ENCODE assay signal across 17 cellular contexts in genomic region chr10:3911241-3911640, GRCh38.
DNase-seq lines count a peak whose midpoint lies in the region; ATAC-seq and TF ChIP-seq lines count a peak whose summit lies in the region.
"Had no signal": no experiment of that assay in that cellular context is flagged by ENCODE, and none has a peak within 500 bp of the region (broad histone marks: within the 10 kb centered on the region; RNA-seq: fewer than 3 reads in every experiment).

No MANE protein-coding gene starts in this region.

- H3K27me3 ChIP-seq in right cardiac atrium (ENCODE audit: control insufficient read depth, insufficient read depth) (no peaks in the 10 kb centered on the region), foreskin keratinocyte (no peaks in the 10 kb centered on the region), trophoblast cell (ENCODE audit: insufficient read depth, low read length) (no peaks in the 10 kb centered on the region), endodermal cell (ENCODE audit: control insufficient read depth, insufficient read depth, low read length, poor library complexity, severe bottlenecking) (no peaks in the 10 kb centered on the region)

- no peak overlapping the region for H4K12ac ChIP-seq in trophoblast cell (ENCODE audit: low read depth, low read length)

- no peak overlapping the region for H2AFZ ChIP-seq in trophoblast cell (ENCODE audit: insufficient read depth, low read length, poor library complexity)

- no peak for DNase-seq in right cardiac atrium
- DNase-seq in left cardiac atrium: no peak
- DNase-seq in foreskin keratinocyte: no peak
- peak in 1 of 2 donors; percentile 63 for DNase-seq in trophoblast cell
- no peak for DNase-seq in iPS-NIHi11 (ENCODE audit: low spot score)
- no peak for DNase-seq in mucosa of descending colon
- DNase-seq in endodermal cell: no peak
- DNase-seq in amygdala (lab: John Stamatoyannopoulos, UW): no peak
- DNase-seq: COR-L47, DMS153, EL, H9, NCI-H1417 treated with DMSO at 0.1 percent for 48 hours, NCI-H2029 treated with DMSO at 0.1 percent for 48 hours, NCI-H510A, NCI-H82 had no signal

- no peak overlapping the region for H3K4me2 ChIP-seq in trophoblast cell (ENCODE audit: low read length)

- no peak overlapping the region for H3K23ac ChIP-seq in trophoblast cell (ENCODE audit: low read length)

- WGBS in right cardiac atrium: 58% methylated on average over 6 of the region's 6 CpGs
- WGBS in trophoblast cell (ENCODE audit: extremely low coverage, insufficient coverage, insufficient read length): no CpG with 5 or more reads among the region's 6 CpGs
- 94 to 96% methylated on average over 5 to 6 of the region's 6 CpGs for WGBS in endodermal cell (ENCODE audit: insufficient coverage in 1 of 2, insufficient read length in 1 of 2), 2 experiments

- H3K79me2 ChIP-seq in trophoblast cell (ENCODE audit: control insufficient read depth, insufficient read depth, low read length, poor library complexity): no peaks in the 10 kb centered on the region

- H3K4me3 ChIP-seq in right cardiac atrium (ENCODE audit: low read length) (no peak overlapping the region), trophoblast cell (ENCODE audit: low read depth, low read length) (no peak overlapping the region), mucosa of descending colon (no peak overlapping the region), endodermal cell (ENCODE audit: low read length) (no peak overlapping the region)

- H3K36me3 ChIP-seq in trophoblast cell (ENCODE audit: control insufficient read depth in 1 of 2, insufficient read depth in 2 of 2, low read length in 2 of 2): no peaks in the 10 kb centered on the region
- no peaks in the 10 kb centered on the region for H3K36me3 ChIP-seq in mucosa of descending colon (ENCODE audit: low read depth)
- H3K36me3 ChIP-seq in endodermal cell (ENCODE audit: control insufficient read depth, insufficient read depth, low read length): no peaks in the 10 kb centered on the region

- H3K18ac ChIP-seq in trophoblast cell (ENCODE audit: low read length): no peak overlapping the region

- no peak for ATAC-seq in right cardiac atrium
- ATAC-seq in left cardiac atrium: no peak
- no peak for ATAC-seq in foreskin keratinocyte
- no peak for ATAC-seq in mucosa of descending colon

- H3K79me1 ChIP-seq in trophoblast cell (ENCODE audit: low read length): peaks cover 20% of the 10 kb centered on the region

- H3K4me1 Mint-ChIP-seq in endodermal cell: peaks cover 9% of the 10 kb centered on the region
- H3K4me1 Mint-ChIP-seq: CD14-positive monocyte had no signal

- H2AK5ac ChIP-seq in trophoblast cell (ENCODE audit: low read length): no peak overlapping the region

- H4K91ac ChIP-seq in trophoblast cell (ENCODE audit: low read depth, low read length): peak overlapping the region; percentile 53

- TF ChIP-seq CTCF in foreskin keratinocyte (conservative IDR thresholded peaks at IDR 0.05) (no peak), mucosa of descending colon (IDR thresholded peaks at IDR 0.05) (no peak), endodermal cell (conservative IDR thresholded peaks at IDR 0.05) (no peak)

- H3K9me3 ChIP-seq in right cardiac atrium (ENCODE audit: control insufficient read depth, low read length): no peaks in the 10 kb centered on the region
- peaks cover 1% of the 10 kb centered on the region for H3K9me3 ChIP-seq in trophoblast cell (ENCODE audit: insufficient read depth, low read depth, low read length)
- no peaks in the 10 kb centered on the region for H3K9me3 ChIP-seq in mucosa of descending colon
- peaks cover 6% of the 10 kb centered on the region for H3K9me3 ChIP-seq in endodermal cell (ENCODE audit: control insufficient read depth, low read length)

- H4K8ac ChIP-seq in trophoblast cell (ENCODE audit: low read depth, low read length): no peak overlapping the region

- H3K36me3 Mint-ChIP-seq in endodermal cell (ENCODE audit: low read depth): no peaks in the 10 kb centered on the region
- H3K36me3 Mint-ChIP-seq: CD14-positive monocyte had no signal

- no peak overlapping the region for H2BK12ac ChIP-seq in trophoblast cell (ENCODE audit: low read length)

- H3K9me3 Mint-ChIP-seq in endodermal cell: no peaks in the 10 kb centered on the region
- H3K9me3 Mint-ChIP-seq: CD14-positive monocyte had no signal

- peak overlapping the region; percentile 35 for H3K14ac ChIP-seq in trophoblast cell (ENCODE audit: low read length)

- H3K27me3 Mint-ChIP-seq in endodermal cell (ENCODE audit: insufficient read depth): no peaks in the 10 kb centered on the region

- no peak overlapping the region for H3K4ac ChIP-seq in trophoblast cell (ENCODE audit: low read depth, low read length)

- H3K4me3 Mint-ChIP-seq in endodermal cell: no peak overlapping the region
- H3K4me3 Mint-ChIP-seq: CD14-positive monocyte, H9 had no signal

- H3K4me1 ChIP-seq in right cardiac atrium (ENCODE audit: control insufficient read depth, insufficient read depth, low read length) (peaks cover 3% of the 10 kb centered on the region), foreskin keratinocyte (peaks cover 12% of the 10 kb centered on the region), trophoblast cell (ENCODE audit: control insufficient read depth in 1 of 2, insufficient read depth in 2 of 2, low read length in 2 of 2) (peaks cover 7 to 12% of the 10 kb centered on the region in 2 experiments), mucosa of descending colon (ENCODE audit: low read depth) (no peaks in the 10 kb centered on the region), endodermal cell (ENCODE audit: control insufficient read depth, insufficient read depth, low read length) (no peaks in the 10 kb centered on the region)

- H3K9ac ChIP-seq in trophoblast cell (ENCODE audit: low read length) (no peak overlapping the region), endodermal cell (ENCODE audit: extremely low read depth, low read length, poor library complexity, severe bottlenecking) (no peak overlapping the region)

- H2BK120ac ChIP-seq in trophoblast cell (ENCODE audit: insufficient read depth, low read length, poor library complexity): peak overlapping the region; percentile 52

- no peak overlapping the region for H3K27ac Mint-ChIP-seq in endodermal cell
- H3K27ac Mint-ChIP-seq: CD14-positive monocyte had no signal

- intact Hi-C loops in right cardiac atrium (cut with DNase I): loop anchor here in 1 of 4 donors (10.0 kb wide), 1 partner anchor 126 kb away; the partner anchor contains the start of gene KLF6
- intact Hi-C loops in left cardiac atrium (cut with DNase I): loop anchor here in 1 of 2 donors (5.0 to 10.0 kb wide), 2 partner anchors 99 to 744 kb away; no protein-coding TSS in a partner anchor
- intact Hi-C loops in mucosa of descending colon (cut with DNase I, micrococcal nuclease): no loop called here

- peak overlapping the region; percentile 34 for H2BK5ac ChIP-seq in trophoblast cell (ENCODE audit: low read depth, low read length, poor library complexity)

- H3K27ac ChIP-seq in right cardiac atrium (ENCODE audit: low read length) (peak overlapping the region; percentile 67), foreskin keratinocyte (peak overlapping the region; percentile 77), trophoblast cell (ENCODE audit: low read depth, low read length) (peak overlapping the region; percentile 59), endodermal cell (ENCODE audit: low read depth, low read length) (no peak overlapping the region)
